ENCODE assay signal across 32 cellular contexts in genomic region chr18:32237024-32237423, GRCh38. TPM values are rescaled to one million over a fixed set of nuclear protein-coding genes. Genes with fewer than 3 reads are reported as not detected.
"Had no signal": no experiment of that assay in that cellular context is flagged by ENCODE, and none has a peak within 500 bp of the region (broad histone marks: within the 10 kb centered on the region; RNA-seq: fewer than 3 reads in every experiment).

No MANE protein-coding gene starts in this region.

- H3K27ac ChIP-seq: body of pancreas, coronary artery, dorsolateral prefrontal cortex, heart left ventricle, left ventricle myocardium inferior, skin epidermis, thoracic aorta had no signal

- H3K27ac Mint-ChIP-seq: activated CD4-positive, alpha-beta T cell treated with anti-CD3 and anti-CD28 coated beads for 36 hours; activated naive CD8-positive, alpha-beta T cell; natural killer cell treated with Interleukin-12 subunit alpha and Interleukin-12 subunit beta and Interleukin-15 and Interleukin-18, amount 100 ng/mL, for 72 hours; progenitor cell of endocrine pancreas; stimulated activated effector memory CD8-positive, alpha-beta T cell treated with anti-CD3 and anti-CD28 coated beads, Interleukin-12 subunit alpha, Interleukin-12 subunit beta, amount 100 ng/mL, for 72 hours; stimulated activated naive CD8-positive, alpha-beta T cell treated with anti-CD3 and anti-CD28 coated beads, Interleukin-15, Interleukin-2, amounts not matched to agents 100 ng/mL and 50 ng/mL, for 24 hours had no signal

- H3K4me3 Mint-ChIP-seq: activated CD4-positive, alpha-beta T cell treated with anti-CD3 and anti-CD28 coated beads for 36 hours; activated naive CD8-positive, alpha-beta T cell; natural killer cell treated with Interleukin-12 subunit alpha and Interleukin-12 subunit beta and Interleukin-15 and Interleukin-18, amount 100 ng/mL, for 72 hours; stimulated activated effector memory CD8-positive, alpha-beta T cell treated with anti-CD3 and anti-CD28 coated beads, Interleukin-12 subunit alpha, Interleukin-12 subunit beta, amount 100 ng/mL, for 72 hours; stimulated activated naive CD8-positive, alpha-beta T cell treated with anti-CD3 and anti-CD28 coated beads, Interleukin-15, Interleukin-2, amounts not matched to agents 100 ng/mL and 50 ng/mL, for 24 hours had no signal

- H3K9me3 ChIP-seq: body of pancreas, heart left ventricle, thoracic aorta had no signal

- H3K4me3 ChIP-seq: body of pancreas, coronary artery, dorsolateral prefrontal cortex, heart left ventricle, left ventricle myocardium inferior, lung, skin epidermis, thoracic aorta had no signal

- H3K36me3 Mint-ChIP-seq: activated naive CD8-positive, alpha-beta T cell; natural killer cell treated with Interleukin-12 subunit alpha and Interleukin-12 subunit beta and Interleukin-15 and Interleukin-18, amount 100 ng/mL, for 72 hours; stimulated activated effector memory CD8-positive, alpha-beta T cell treated with anti-CD3 and anti-CD28 coated beads, Interleukin-12 subunit alpha, Interleukin-12 subunit beta, amount 100 ng/mL, for 72 hours had no signal

- H3K27me3 Mint-ChIP-seq: progenitor cell of endocrine pancreas had no signal

- H3K9me3 Mint-ChIP-seq: natural killer cell treated with Interleukin-12 subunit alpha and Interleukin-12 subunit beta and Interleukin-15 and Interleukin-18, amount 100 ng/mL, for 72 hours had no signal

- H3K27me3 ChIP-seq: body of pancreas, dorsolateral prefrontal cortex, heart left ventricle had no signal

- ATAC-seq: activated CD4-positive, alpha-beta T cell treated with anti-CD3 and anti-CD28 coated beads for 36 hours; body of pancreas; esophagus mucosa; heart left ventricle; natural killer cell treated with Interleukin-12 subunit alpha and Interleukin-12 subunit beta and Interleukin-15 and Interleukin-18, amount 100 ng/mL, for 72 hours; sciatic nerve; stimulated activated effector memory CD8-positive, alpha-beta T cell treated with anti-CD3 and anti-CD28 coated beads, Interleukin-12 subunit alpha, Interleukin-12 subunit beta, amount 100 ng/mL, for 72 hours had no signal

- H3K4me1 Mint-ChIP-seq: activated CD4-positive, alpha-beta T cell treated with anti-CD3 and anti-CD28 coated beads for 36 hours; stimulated activated effector memory CD8-positive, alpha-beta T cell treated with anti-CD3 and anti-CD28 coated beads, Interleukin-12 subunit alpha, Interleukin-12 subunit beta, amount 100 ng/mL, for 72 hours had no signal

- H3K4me1 ChIP-seq: body of pancreas, heart left ventricle, left ventricle myocardium inferior had no signal

- H3K36me3 ChIP-seq: heart left ventricle, left ventricle myocardium inferior, thoracic aorta had no signal

- DNase-seq: activated CD4-positive, alpha-beta T cell treated with anti-CD3 and anti-CD28 coated beads for 36 hours; activated CD4-positive, alpha-beta T cell treated with anti-CD3 and anti-CD28 coated beads, Interleukin-2, amount 50 U/mL, for 48 hours; activated CD4-positive, CD25-positive, alpha-beta regulatory T cell; activated CD8-positive, alpha-beta memory T cell treated with anti-CD3 and anti-CD28 coated beads for 24 hours; activated effector memory CD4-positive, alpha-beta T cell treated with Interleukin-2 at 50 U/mL for 16 hours; activated naive CD4-positive, alpha-beta T cell treated with Interleukin-2 at 50 U/mL for 16 hours; aorta; body of pancreas; dorsolateral prefrontal cortex; effector memory CD4-positive, alpha-beta T cell; foreskin fibroblast; heart left ventricle; kidney glomerular epithelial cell; left ventricle myocardium inferior; mesendoderm; retina; stimulated activated CD4-positive, alpha-beta T cell treated with anti-CD3 and anti-CD28 coated beads, Interleukin-4, amount 100 ng/mL, for 24 hours; trophoblast cell had no signal

RNA-seq across cellular contexts. Expression of gene MEP1B, which starts 47.2 kb away (rescaled TPM):
- total RNA-seq: activated CD4-positive, alpha-beta T cell treated with anti-CD3 and anti-CD28 coated beads for 36 hours; aorta; body of pancreas; esophagus mucosa; left ventricle myocardium inferior; lung; mononuclear cell; osteocyte; progenitor cell of endocrine pancreas; sciatic nerve; subcutaneous adipose tissue; thoracic aorta had no signal
